In genomic region chr10:4849555-4850242, GRCh38 we compare ENCODE assay signal across 8 cellular contexts.
A peak's percentile ranks its signal among the peaks of the same experiment; 100 is the strongest.
DNase-seq lines count a peak whose midpoint lies in the region; ATAC-seq and TF ChIP-seq lines count a peak whose summit lies in the region.

No MANE protein-coding gene starts in this region.

- H3K27me3 ChIP-seq in brain microvascular endothelial cell (replicated peaks) = no peaks in the 10 kb centered on the region

- peak; percentile 84 for DNase-seq in AG08396 (ENCODE audit: low spot score)
- DNase-seq in NCI-H2171 (lab: John Stamatoyannopoulos, UW) = peak; percentile 73
- DNase-seq in UCSD-AML1 (lab: John Stamatoyannopoulos, UW; ENCODE audit: unreplicated experiment) = peak; percentile 85
- DNase-seq in brain microvascular endothelial cell = peak; percentile 96
- peak; percentile 87 for DNase-seq in iPS-NIHi11 (ENCODE audit: low spot score)
- DNase-seq in stimulated activated CD4-positive, alpha-beta T cell treated with anti-CD3 and anti-CD28 coated beads, Interleukin-12 subunit alpha, Interleukin-12 subunit beta, amount 100 ng/mL, for 4 hours = peak; percentile 89

- TF ChIP-seq CTCF in brain microvascular endothelial cell (IDR thresholded peaks at IDR 0.05; ENCODE audit: low read depth, low read length, missing control alignments) = peak; percentile 100

- no peak overlapping the region for H3K4me3 ChIP-seq in brain microvascular endothelial cell (ENCODE audit: low read depth, low read length)

- peak; percentile 90 for ATAC-seq in GM18873 (IDR thresholded peaks at IDR 0.05; ENCODE audit: low FRiP score, unreplicated experiment)
- peak; percentile 74 for ATAC-seq in HG03108 (IDR thresholded peaks at IDR 0.05; ENCODE audit: unreplicated experiment)

- peak overlapping the region; percentile 2 for H3K27ac ChIP-seq in brain microvascular endothelial cell

- in situ Hi-C loops in brain microvascular endothelial cell (cut with HindIII; ENCODE audit: low pct_ligation_motif_present, low sequenced_read_pairs) = loop anchor here (25.0 kb wide), 1 partner anchor 538 kb away; no protein-coding TSS in a partner anchor

- no peaks in the 10 kb centered on the region for H3K36me3 ChIP-seq in brain microvascular endothelial cell (replicated peaks)
